1 cellular context compared by ENCODE assay signal in genomic region chr3:190169243-190169642, GRCh38.
TF ChIP-seq lines count a peak whose summit lies in the region.

No MANE protein-coding gene starts in this region.

TF ChIP-seq in GM23338, 12 proteins besides CTCF, POLR2A, EP300 and RAD21 (continued from another document):
- TF ChIP-seq REST (IDR thresholded peaks at IDR 0.05; ENCODE audit: unreplicated experiment) (no peak), CREB1 (CRISPR knock-in tag; IDR thresholded peaks at IDR 0.05; ENCODE audit: low read depth) (no peak), NANOG (IDR thresholded peaks at IDR 0.05; ENCODE audit: borderline replicate concordance) (no peak)
